ENCODE assay signal across 2 cellular contexts in genomic region chr5:181235689-181236366, GRCh38.
TF ChIP-seq lines count a peak whose summit lies in the region.

No MANE protein-coding gene starts in this region.

TF ChIP-seq in PFSK-1, 5 proteins besides CTCF, POLR2A, EP300 and RAD21 (continued from another document):
- TF ChIP-seq TAF1 (IDR thresholded peaks at IDR 0.05; ENCODE audit: borderline replicate concordance, insufficient read depth, low read length) (peak; percentile 39; the same call in 1 of the 2 replicates), FOXP2 (optimal IDR thresholded peaks at IDR 0.05; ENCODE audit: borderline replicate concordance, extremely low read depth, extremely low read length, insufficient read depth) (no peak), POLR2AphosphoS5 (IDR thresholded peaks at IDR 0.05; ENCODE audit: low read depth, low read length) (peak; percentile 88)
- TF ChIP-seq, protein P1, sequence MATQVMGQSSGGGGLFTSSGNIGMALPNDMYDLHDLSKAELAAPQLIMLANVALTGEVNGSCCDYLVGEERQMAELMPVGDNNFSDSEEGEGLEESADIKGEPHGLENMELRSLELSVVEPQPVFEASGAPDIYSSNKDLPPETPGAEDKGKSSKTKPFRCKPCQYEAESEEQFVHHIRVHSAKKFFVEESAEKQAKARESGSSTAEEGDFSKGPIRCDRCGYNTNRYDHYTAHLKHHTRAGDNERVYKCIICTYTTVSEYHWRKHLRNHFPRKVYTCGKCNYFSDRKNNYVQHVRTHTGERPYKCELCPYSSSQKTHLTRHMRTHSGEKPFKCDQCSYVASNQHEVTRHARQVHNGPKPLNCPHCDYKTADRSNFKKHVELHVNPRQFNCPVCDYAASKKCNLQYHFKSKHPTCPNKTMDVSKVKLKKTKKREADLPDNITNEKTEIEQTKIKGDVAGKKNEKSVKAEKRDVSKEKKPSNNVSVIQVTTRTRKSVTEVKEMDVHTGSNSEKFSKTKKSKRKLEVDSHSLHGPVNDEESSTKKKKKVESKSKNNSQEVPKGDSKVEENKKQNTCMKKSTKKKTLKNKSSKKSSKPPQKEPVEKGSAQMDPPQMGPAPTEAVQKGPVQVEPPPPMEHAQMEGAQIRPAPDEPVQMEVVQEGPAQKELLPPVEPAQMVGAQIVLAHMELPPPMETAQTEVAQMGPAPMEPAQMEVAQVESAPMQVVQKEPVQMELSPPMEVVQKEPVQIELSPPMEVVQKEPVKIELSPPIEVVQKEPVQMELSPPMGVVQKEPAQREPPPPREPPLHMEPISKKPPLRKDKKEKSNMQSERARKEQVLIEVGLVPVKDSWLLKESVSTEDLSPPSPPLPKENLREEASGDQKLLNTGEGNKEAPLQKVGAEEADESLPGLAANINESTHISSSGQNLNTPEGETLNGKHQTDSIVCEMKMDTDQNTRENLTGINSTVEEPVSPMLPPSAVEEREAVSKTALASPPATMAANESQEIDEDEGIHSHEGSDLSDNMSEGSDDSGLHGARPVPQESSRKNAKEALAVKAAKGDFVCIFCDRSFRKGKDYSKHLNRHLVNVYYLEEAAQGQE (IDR thresholded peaks at IDR 0.05; ENCODE audit: insufficient read depth in 1 of 2, low read depth in 2 of 2, low read length in 2 of 2) = no peak

TF ChIP-seq in H1, 55 proteins besides CTCF, POLR2A, EP300 and RAD21 (continued from another document):
- TF ChIP-seq, protein P2, sequence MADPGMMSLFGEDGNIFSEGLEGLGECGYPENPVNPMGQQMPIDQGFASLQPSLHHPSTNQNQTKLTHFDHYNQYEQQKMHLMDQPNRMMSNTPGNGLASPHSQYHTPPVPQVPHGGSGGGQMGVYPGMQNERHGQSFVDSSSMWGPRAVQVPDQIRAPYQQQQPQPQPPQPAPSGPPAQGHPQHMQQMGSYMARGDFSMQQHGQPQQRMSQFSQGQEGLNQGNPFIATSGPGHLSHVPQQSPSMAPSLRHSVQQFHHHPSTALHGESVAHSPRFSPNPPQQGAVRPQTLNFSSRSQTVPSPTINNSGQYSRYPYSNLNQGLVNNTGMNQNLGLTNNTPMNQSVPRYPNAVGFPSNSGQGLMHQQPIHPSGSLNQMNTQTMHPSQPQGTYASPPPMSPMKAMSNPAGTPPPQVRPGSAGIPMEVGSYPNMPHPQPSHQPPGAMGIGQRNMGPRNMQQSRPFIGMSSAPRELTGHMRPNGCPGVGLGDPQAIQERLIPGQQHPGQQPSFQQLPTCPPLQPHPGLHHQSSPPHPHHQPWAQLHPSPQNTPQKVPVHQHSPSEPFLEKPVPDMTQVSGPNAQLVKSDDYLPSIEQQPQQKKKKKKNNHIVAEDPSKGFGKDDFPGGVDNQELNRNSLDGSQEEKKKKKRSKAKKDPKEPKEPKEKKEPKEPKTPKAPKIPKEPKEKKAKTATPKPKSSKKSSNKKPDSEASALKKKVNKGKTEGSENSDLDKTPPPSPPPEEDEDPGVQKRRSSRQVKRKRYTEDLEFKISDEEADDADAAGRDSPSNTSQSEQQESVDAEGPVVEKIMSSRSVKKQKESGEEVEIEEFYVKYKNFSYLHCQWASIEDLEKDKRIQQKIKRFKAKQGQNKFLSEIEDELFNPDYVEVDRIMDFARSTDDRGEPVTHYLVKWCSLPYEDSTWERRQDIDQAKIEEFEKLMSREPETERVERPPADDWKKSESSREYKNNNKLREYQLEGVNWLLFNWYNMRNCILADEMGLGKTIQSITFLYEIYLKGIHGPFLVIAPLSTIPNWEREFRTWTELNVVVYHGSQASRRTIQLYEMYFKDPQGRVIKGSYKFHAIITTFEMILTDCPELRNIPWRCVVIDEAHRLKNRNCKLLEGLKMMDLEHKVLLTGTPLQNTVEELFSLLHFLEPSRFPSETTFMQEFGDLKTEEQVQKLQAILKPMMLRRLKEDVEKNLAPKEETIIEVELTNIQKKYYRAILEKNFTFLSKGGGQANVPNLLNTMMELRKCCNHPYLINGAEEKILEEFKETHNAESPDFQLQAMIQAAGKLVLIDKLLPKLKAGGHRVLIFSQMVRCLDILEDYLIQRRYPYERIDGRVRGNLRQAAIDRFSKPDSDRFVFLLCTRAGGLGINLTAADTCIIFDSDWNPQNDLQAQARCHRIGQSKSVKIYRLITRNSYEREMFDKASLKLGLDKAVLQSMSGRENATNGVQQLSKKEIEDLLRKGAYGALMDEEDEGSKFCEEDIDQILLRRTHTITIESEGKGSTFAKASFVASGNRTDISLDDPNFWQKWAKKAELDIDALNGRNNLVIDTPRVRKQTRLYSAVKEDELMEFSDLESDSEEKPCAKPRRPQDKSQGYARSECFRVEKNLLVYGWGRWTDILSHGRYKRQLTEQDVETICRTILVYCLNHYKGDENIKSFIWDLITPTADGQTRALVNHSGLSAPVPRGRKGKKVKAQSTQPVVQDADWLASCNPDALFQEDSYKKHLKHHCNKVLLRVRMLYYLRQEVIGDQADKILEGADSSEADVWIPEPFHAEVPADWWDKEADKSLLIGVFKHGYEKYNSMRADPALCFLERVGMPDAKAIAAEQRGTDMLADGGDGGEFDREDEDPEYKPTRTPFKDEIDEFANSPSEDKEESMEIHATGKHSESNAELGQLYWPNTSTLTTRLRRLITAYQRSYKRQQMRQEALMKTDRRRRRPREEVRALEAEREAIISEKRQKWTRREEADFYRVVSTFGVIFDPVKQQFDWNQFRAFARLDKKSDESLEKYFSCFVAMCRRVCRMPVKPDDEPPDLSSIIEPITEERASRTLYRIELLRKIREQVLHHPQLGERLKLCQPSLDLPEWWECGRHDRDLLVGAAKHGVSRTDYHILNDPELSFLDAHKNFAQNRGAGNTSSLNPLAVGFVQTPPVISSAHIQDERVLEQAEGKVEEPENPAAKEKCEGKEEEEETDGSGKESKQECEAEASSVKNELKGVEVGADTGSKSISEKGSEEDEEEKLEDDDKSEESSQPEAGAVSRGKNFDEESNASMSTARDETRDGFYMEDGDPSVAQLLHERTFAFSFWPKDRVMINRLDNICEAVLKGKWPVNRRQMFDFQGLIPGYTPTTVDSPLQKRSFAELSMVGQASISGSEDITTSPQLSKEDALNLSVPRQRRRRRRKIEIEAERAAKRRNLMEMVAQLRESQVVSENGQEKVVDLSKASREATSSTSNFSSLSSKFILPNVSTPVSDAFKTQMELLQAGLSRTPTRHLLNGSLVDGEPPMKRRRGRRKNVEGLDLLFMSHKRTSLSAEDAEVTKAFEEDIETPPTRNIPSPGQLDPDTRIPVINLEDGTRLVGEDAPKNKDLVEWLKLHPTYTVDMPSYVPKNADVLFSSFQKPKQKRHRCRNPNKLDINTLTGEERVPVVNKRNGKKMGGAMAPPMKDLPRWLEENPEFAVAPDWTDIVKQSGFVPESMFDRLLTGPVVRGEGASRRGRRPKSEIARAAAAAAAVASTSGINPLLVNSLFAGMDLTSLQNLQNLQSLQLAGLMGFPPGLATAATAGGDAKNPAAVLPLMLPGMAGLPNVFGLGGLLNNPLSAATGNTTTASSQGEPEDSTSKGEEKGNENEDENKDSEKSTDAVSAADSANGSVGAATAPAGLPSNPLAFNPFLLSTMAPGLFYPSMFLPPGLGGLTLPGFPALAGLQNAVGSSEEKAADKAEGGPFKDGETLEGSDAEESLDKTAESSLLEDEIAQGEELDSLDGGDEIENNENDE (IDR thresholded peaks at IDR 0.05; ENCODE audit: insufficient replicate concordance, low read length) = peak; percentile 22
- peak; percentile 49; the same call in 1 of the 2 replicates for TF ChIP-seq SP4 (IDR thresholded peaks at IDR 0.05; ENCODE audit: low read length)
- TF ChIP-seq PHF8 (conservative IDR thresholded peaks at IDR 0.05; ENCODE audit: low read depth, low read length) = no peak
- peak; percentile 89 for TF ChIP-seq POLR2AphosphoS5 (IDR thresholded peaks at IDR 0.05; ENCODE audit: low read depth, low read length)
- 0 out of 2 replicates have a peak, but pooled peaks have one; percentile 29 for TF ChIP-seq MAFK (IDR thresholded peaks at IDR 0.05; ENCODE audit: low read depth, low read length)
- TF ChIP-seq SRF (IDR thresholded peaks at IDR 0.05; ENCODE audit: low read depth, low read length) = no peak
- TF ChIP-seq E2F6 (IDR thresholded peaks at IDR 0.05) = no peak
